Comparison of ENCODE assay signal across 8 cellular contexts in genomic region chr20:1844723-1845523, GRCh38. TPM values are rescaled to one million over a fixed set of nuclear protein-coding genes. Genes with fewer than 3 reads are reported as not detected.
DNase-seq lines count a peak whose midpoint lies in the region; ATAC-seq and TF ChIP-seq lines count a peak whose summit lies in the region.

No MANE protein-coding gene starts in this region.

- DNase-seq in activated CD4-positive, alpha-beta T cell treated with anti-CD3 and anti-CD28 coated beads for 36 hours: peak; percentile 81
- no peak for DNase-seq in activated CD4-positive, alpha-beta T cell treated with anti-CD3 and anti-CD28 coated beads, Interleukin-2, amount 10 ng/mL, durations not matched to agents 7 days and 5 days
- DNase-seq in NOMO-1 treated with DMSO at 0.1 percent for 48 hours (lab: John Stamatoyannopoulos, UW; ENCODE audit: unreplicated experiment): peak; percentile 96
- DNase-seq in fibroblast of the aortic adventitia (ENCODE audit: low read depth): peak; percentile 89
- DNase-seq in stimulated activated CD4-positive, alpha-beta T cell treated with anti-CD3 and anti-CD28 coated beads, Interleukin-4, amount 100 ng/mL, for 48 hours (ENCODE audit: low read depth in 2 of 2): peak; percentile 10 to 15
- no peak for DNase-seq in NCI-H748 (lab: John Stamatoyannopoulos, UW; ENCODE audit: unreplicated experiment)
- no peak for DNase-seq in erythroblast (lab: John Stamatoyannopoulos, UW)

- ATAC-seq in activated CD4-positive, alpha-beta T cell treated with anti-CD3 and anti-CD28 coated beads for 36 hours: peak; percentile 95
- ATAC-seq in HG02840 (IDR thresholded peaks at IDR 0.05; ENCODE audit: low FRiP score, unreplicated experiment): peak; percentile 73

- no peak for TF ChIP-seq POLR2A in erythroblast (IDR thresholded peaks at IDR 0.05; ENCODE audit: low read length)

- H3K27me3 Mint-ChIP-seq in activated CD4-positive, alpha-beta T cell treated with anti-CD3 and anti-CD28 coated beads for 36 hours: peaks cover 7% of the 10 kb centered on the region
- H3K27me3 Mint-ChIP-seq in activated CD4-positive, alpha-beta T cell treated with anti-CD3 and anti-CD28 coated beads, Interleukin-2, amount 10 ng/mL, durations not matched to agents 7 days and 5 days: peaks cover 6% of the 10 kb centered on the region

- no peaks in the 10 kb centered on the region for H3K36me3 Mint-ChIP-seq in activated CD4-positive, alpha-beta T cell treated with anti-CD3 and anti-CD28 coated beads for 36 hours (ENCODE audit: low read depth)
- peaks cover 2% of the 10 kb centered on the region for H3K36me3 Mint-ChIP-seq in activated CD4-positive, alpha-beta T cell treated with anti-CD3 and anti-CD28 coated beads, Interleukin-2, amount 10 ng/mL, durations not matched to agents 7 days and 5 days (ENCODE audit: low read depth)

- CTCF ChIA-PET in activated CD4-positive, alpha-beta T cell treated with anti-CD3 and anti-CD28 coated beads for 36 hours (lab: Charles Lee): interaction anchor here (0.7 to 0.8 kb wide), 2 partner anchors 16 to 48 kb away, joined by 4 read pairs; no protein-coding TSS in a partner anchor
- CTCF ChIA-PET in activated CD4-positive, alpha-beta T cell treated with anti-CD3 and anti-CD28 coated beads, Interleukin-2, amount 10 ng/mL, durations not matched to agents 7 days and 5 days (lab: Charles Lee): no interaction called here

- H3K9me3 Mint-ChIP-seq in activated CD4-positive, alpha-beta T cell treated with anti-CD3 and anti-CD28 coated beads for 36 hours (ENCODE audit: low read depth): peaks cover 3% of the 10 kb centered on the region
- peaks cover 5% of the 10 kb centered on the region for H3K9me3 Mint-ChIP-seq in activated CD4-positive, alpha-beta T cell treated with anti-CD3 and anti-CD28 coated beads, Interleukin-2, amount 10 ng/mL, durations not matched to agents 7 days and 5 days

- no peak for TF ChIP-seq CTCF in fibroblast of the aortic adventitia (IDR thresholded peaks at IDR 0.05; ENCODE audit: insufficient read depth, low read length)

- POLR2A ChIA-PET in activated CD4-positive, alpha-beta T cell treated with anti-CD3 and anti-CD28 coated beads for 36 hours (lab: Charles Lee): no interaction called here
- POLR2A ChIA-PET in activated CD4-positive, alpha-beta T cell treated with anti-CD3 and anti-CD28 coated beads, Interleukin-2, amount 10 ng/mL, durations not matched to agents 7 days and 5 days (lab: Charles Lee): no interaction called here

- peaks cover 11% of the 10 kb centered on the region for H3K4me1 Mint-ChIP-seq in activated CD4-positive, alpha-beta T cell treated with anti-CD3 and anti-CD28 coated beads for 36 hours
- H3K4me1 Mint-ChIP-seq in activated CD4-positive, alpha-beta T cell treated with anti-CD3 and anti-CD28 coated beads, Interleukin-2, amount 10 ng/mL, durations not matched to agents 7 days and 5 days: peaks cover 4% of the 10 kb centered on the region

- no peak overlapping the region for H3K4me3 Mint-ChIP-seq in activated CD4-positive, alpha-beta T cell treated with anti-CD3 and anti-CD28 coated beads for 36 hours
- no peak overlapping the region for H3K4me3 Mint-ChIP-seq in activated CD4-positive, alpha-beta T cell treated with anti-CD3 and anti-CD28 coated beads, Interleukin-2, amount 10 ng/mL, durations not matched to agents 7 days and 5 days

- H3K4me3 ChIP-seq in fibroblast of the aortic adventitia (ENCODE audit: low read depth, low read length): no peak overlapping the region

- peak overlapping the region; percentile 51 for H3K27ac Mint-ChIP-seq in activated CD4-positive, alpha-beta T cell treated with anti-CD3 and anti-CD28 coated beads for 36 hours
- H3K27ac Mint-ChIP-seq in activated CD4-positive, alpha-beta T cell treated with anti-CD3 and anti-CD28 coated beads, Interleukin-2, amount 10 ng/mL, durations not matched to agents 7 days and 5 days: no peak overlapping the region

- intact Hi-C loops in activated CD4-positive, alpha-beta T cell treated with anti-CD3 and anti-CD28 coated beads for 36 hours (cut with DNase I, micrococcal nuclease): no loop called here

RNA-seq across cellular contexts. Expression of gene SIRPA, which starts 50.3 kb away (rescaled TPM):
- under 1 TPM in 1 of 2 experiments, not detected in 1; 0.05 TPM for total RNA-seq in activated CD4-positive, alpha-beta T cell treated with anti-CD3 and anti-CD28 coated beads for 36 hours
- total RNA-seq in activated CD4-positive, alpha-beta T cell treated with anti-CD3 and anti-CD28 coated beads, Interleukin-2, amount 10 ng/mL, durations not matched to agents 7 days and 5 days: not detected
- total RNA-seq in fibroblast of the aortic adventitia (ENCODE audit: low replicate concordance): 12.2 and 18.3 TPM in 2 replicates

Comparison
In these comparisons a context has a peak if more than half of its experiments do, and no peak if none do; other contexts are left out.
1. DNase-seq: peak in activated CD4-positive, alpha-beta T cell treated with anti-CD3 and anti-CD28 coated beads for 36 hours (single experiment), NOMO-1 treated with DMSO at 0.1 percent for 48 hours (single experiment), fibroblast of the aortic adventitia (single experiment) and stimulated activated CD4-positive, alpha-beta T cell treated with anti-CD3 and anti-CD28 coated beads, Interleukin-4, amount 100 ng/mL, for 48 hours (2 of 2); none in activated CD4-positive, alpha-beta T cell treated with anti-CD3 and anti-CD28 coated beads, Interleukin-2, amount 10 ng/mL, durations not matched to agents 7 days and 5 days (single experiment), NCI-H748 (single experiment) and erythroblast (0 of 2).
2. RNA of gene SIRPA, which starts 50.3 kb away (total RNA-seq): 12.2 to 18.3 TPM in fibroblast of the aortic adventitia; 0.05 TPM in activated CD4-positive, alpha-beta T cell treated with anti-CD3 and anti-CD28 coated beads for 36 hours and not detected in activated CD4-positive, alpha-beta T cell treated with anti-CD3 and anti-CD28 coated beads, Interleukin-2, amount 10 ng/mL, durations not matched to agents 7 days and 5 days; every median in the first group is over 10 times any median in the second.